Comparison of ENCODE assay signal across 12 cellular contexts in genomic region chr15:77456746-77457618, GRCh38. TPM values are rescaled to one million over a fixed set of nuclear protein-coding genes. Genes with fewer than 3 reads are reported as not detected.
DNase-seq lines count a peak whose midpoint lies in the region; ATAC-seq and TF ChIP-seq lines count a peak whose summit lies in the region.
"Had no signal": no experiment of that assay in that cellular context is flagged by ENCODE, and none has a peak within 500 bp of the region (broad histone marks: within the 10 kb centered on the region; RNA-seq: fewer than 3 reads in every experiment).

No MANE protein-coding gene starts in this region.

- CTCF ChIA-PET in activated CD4-positive, alpha-beta T cell treated with anti-CD3 and anti-CD28 coated beads, Interleukin-2, amount 10 ng/mL, durations not matched to agents 7 days and 5 days (lab: Charles Lee), result no interaction called here

- H3K36me3 ChIP-seq in SJSA1 (peaks cover 23% of the 10 kb centered on the region), spleen (peaks cover 0 to 39% (median 14%) of the 10 kb centered on the region in 6 donors)

- peaks cover 21% of the 10 kb centered on the region for H3K4me1 Mint-ChIP-seq in activated CD4-positive, alpha-beta T cell treated with anti-CD3 and anti-CD28 coated beads, Interleukin-2, amount 10 ng/mL, durations not matched to agents 7 days and 5 days

- H3K36me3 Mint-ChIP-seq in activated CD4-positive, alpha-beta T cell treated with anti-CD3 and anti-CD28 coated beads, Interleukin-2, amount 10 ng/mL, durations not matched to agents 7 days and 5 days (ENCODE audit: low read depth), result peaks cover 21% of the 10 kb centered on the region

- H3K9me3 ChIP-seq in SJSA1 (replicated peaks) (no peaks in the 10 kb centered on the region), spleen (no peaks in the 10 kb centered on the region)
- H3K9me3 ChIP-seq: adrenal gland had no signal

- peak overlapping the region; percentile 74 for H3K27ac Mint-ChIP-seq in activated CD4-positive, alpha-beta T cell treated with anti-CD3 and anti-CD28 coated beads, Interleukin-2, amount 10 ng/mL, durations not matched to agents 7 days and 5 days

- no peak for TF ChIP-seq POLR2A in spleen (IDR thresholded peaks at IDR 0.05)

- no peaks in the 10 kb centered on the region for H3K27me3 ChIP-seq in SJSA1 (replicated peaks)
- no peaks in the 10 kb centered on the region for H3K27me3 ChIP-seq in spleen (replicated peaks in 1 of 7)
- H3K27me3 ChIP-seq: adrenal gland had no signal

- DNase-seq in activated CD4-positive, alpha-beta T cell treated with anti-CD3 and anti-CD28 coated beads, Interleukin-2, amount 10 ng/mL, durations not matched to agents 7 days and 5 days, result no peak
- no peak for DNase-seq in activated CD4-positive, alpha-beta T cell treated with anti-CD3 and anti-CD28 coated beads for 48 hours
- DNase-seq in SJSA1 (ENCODE audit: low read depth in 1 of 2, low spot score in 2 of 2) (peak in 1 of 2 experiments; percentile 46), fibroblast of villous mesenchyme (ENCODE audit: low read depth) (peak; percentile 46), spleen (no peak), superior temporal gyrus (ENCODE audit: extremely low spot score) (no peak)
- DNase-seq in activated CD8-positive, alpha-beta memory T cell treated with anti-CD3 and anti-CD28 coated beads, Interleukin-2, amount 50 U/mL, for 4 hours, result no peak
- DNase-seq: activated CD4-positive, alpha-beta T cell treated with anti-CD3 and anti-CD28 coated beads for 1 hour; NCI-H1105 treated with DMSO at 0.1 percent for 48 hours; stimulated activated CD8-positive, alpha-beta memory T cell treated with anti-CD3 and anti-CD28 coated beads, Interleukin-4, amount 100 ng/mL, for 48 hours had no signal

- POLR2A ChIA-PET in activated CD4-positive, alpha-beta T cell treated with anti-CD3 and anti-CD28 coated beads, Interleukin-2, amount 10 ng/mL, durations not matched to agents 7 days and 5 days (lab: Charles Lee), result interaction anchor here (0.8 kb wide), 1 partner anchor 36 kb away, joined by 4 read pairs; the partner anchor contains the start of gene HMG20A

- no peaks in the 10 kb centered on the region for H3K9me3 Mint-ChIP-seq in activated CD4-positive, alpha-beta T cell treated with anti-CD3 and anti-CD28 coated beads, Interleukin-2, amount 10 ng/mL, durations not matched to agents 7 days and 5 days

- WGBS in spleen, 5 donors, result 68 to 80% (median 74%) methylated on average over 6 of the region's 6 CpGs

- H3K4me3 ChIP-seq in SJSA1 (no peak overlapping the region), fibroblast of villous mesenchyme (ENCODE audit: low read depth, low read length) (no peak overlapping the region), spleen (no peak overlapping the region)
- H3K4me3 ChIP-seq: adrenal gland had no signal

- no peak for ATAC-seq in HG03045 (IDR thresholded peaks at IDR 0.05; ENCODE audit: unreplicated experiment)

- H3K4me1 ChIP-seq in SJSA1 (replicated peaks), result peaks cover 45% of the 10 kb centered on the region
- H3K4me1 ChIP-seq in spleen, result peaks cover 8 to 51% (median 38%) of the 10 kb centered on the region in 6 donors

- H3K27me3 Mint-ChIP-seq in activated CD4-positive, alpha-beta T cell treated with anti-CD3 and anti-CD28 coated beads, Interleukin-2, amount 10 ng/mL, durations not matched to agents 7 days and 5 days, result no peaks in the 10 kb centered on the region

- TF ChIP-seq CTCF in fibroblast of villous mesenchyme (IDR thresholded peaks at IDR 0.05; ENCODE audit: insufficient read depth, low read depth, low read length) (no peak), spleen (IDR thresholded peaks at IDR 0.05 in 8 of 11, conservative IDR thresholded peaks at IDR 0.05 in 3 of 11) (no peak)

- no peak overlapping the region for H3K4me3 Mint-ChIP-seq in activated CD4-positive, alpha-beta T cell treated with anti-CD3 and anti-CD28 coated beads, Interleukin-2, amount 10 ng/mL, durations not matched to agents 7 days and 5 days

- intact Hi-C loops in spleen (cut with DNase I; ENCODE audit: low total_unique reads), result no loop called here

- peak overlapping the region; percentile 74 for H3K27ac ChIP-seq in SJSA1
- H3K27ac ChIP-seq in spleen, result peak overlapping the region in 7 of 8 donors; percentile 16 to 53 (median 43)

RNA-seq across cellular contexts. Expression of gene HMG20A, which starts 36.3 kb away (rescaled TPM):
- 10 to 100 TPM; 47.4 to 58.7 TPM for total RNA-seq in activated CD4-positive, alpha-beta T cell treated with anti-CD3 and anti-CD28 coated beads, Interleukin-2, amount 10 ng/mL, durations not matched to agents 7 days and 5 days
- total RNA-seq in SJSA1 (2014; rRNA removed; shearing (Covaris generic)), result 25.9 and 30.1 TPM in 2 replicates
- 30.9 and 36.7 TPM in 2 replicates for total RNA-seq in fibroblast of villous mesenchyme
- total RNA-seq in spleen, result 100 to 1,000 TPM in 3 of 7 donors, 10 to 100 TPM in 4; 72.0 to 107 (median 88.6) TPM
- polyA plus RNA-seq in spleen, result 10 to 100 TPM; 17.9 to 31.7 (median 21.2) TPM

RNA-seq across cellular contexts. Expression of gene PEAK1, which starts 37.1 kb away (rescaled TPM):
- total RNA-seq in activated CD4-positive, alpha-beta T cell treated with anti-CD3 and anti-CD28 coated beads, Interleukin-2, amount 10 ng/mL, durations not matched to agents 7 days and 5 days, result 10 to 100 TPM; 27.9 to 29.4 TPM
- total RNA-seq in SJSA1 (2014; rRNA removed; shearing (Covaris generic)), result 26.9 and 57.3 TPM in 2 replicates
- total RNA-seq in fibroblast of villous mesenchyme, result 68.0 and 77.3 TPM in 2 replicates
- 100 to 1,000 TPM; 163 to 415 (median 211) TPM for total RNA-seq in spleen
- 10 to 100 TPM in 1 of 3 donors, 1 to 10 TPM in 2; 5.0 to 18.0 (median 10.0) TPM for polyA plus RNA-seq in spleen
